15 cellular contexts compared by ENCODE assay signal in genomic region chr7:107610353-107610752, GRCh38. TPM values are rescaled to one million over a fixed set of nuclear protein-coding genes. Genes with fewer than 3 reads are reported as not detected.
DNase-seq lines count a peak whose midpoint lies in the region; ATAC-seq and TF ChIP-seq lines count a peak whose summit lies in the region.
"Had no signal": no experiment of that assay in that cellular context is flagged by ENCODE, and none has a peak within 500 bp of the region (broad histone marks: within the 10 kb centered on the region; RNA-seq: fewer than 3 reads in every experiment).

No MANE protein-coding gene starts in this region.

- H3K27ac ChIP-seq in SK-N-MC (peak overlapping the region; percentile 60), coronary artery (peak overlapping the region; percentile 38 to 64), thoracic aorta (peak overlapping the region; percentile 37 to 56)
- H3K27ac ChIP-seq: BLaER1 had no signal

- H3K4me1 ChIP-seq in thoracic aorta (ENCODE audit: control insufficient read depth in 1 of 2, low read depth in 2 of 2) = peaks cover 10 to 20% of the 10 kb centered on the region in 2 donors
- H3K4me1 ChIP-seq: BLaER1 had no signal

- no peaks in the 10 kb centered on the region for H3K9me3 ChIP-seq in SK-N-MC (ENCODE audit: low read depth, low read length)
- no peaks in the 10 kb centered on the region for H3K9me3 ChIP-seq in thoracic aorta
- H3K9me3 ChIP-seq: BLaER1 had no signal

- DNase-seq in SK-N-MC (ENCODE audit: low read depth, low spot score) (no peak), coronary artery (ENCODE audit: low spot score) (no peak), left ventricle myocardium superior (no peak), thoracic aorta (ENCODE audit: low spot score) (no peak)
- DNase-seq: CD8-positive, alpha-beta memory T cell; DND-41; GF-D8; NCI-H2227 treated with DMSO at 0.1 percent for 48 hours; NCI-H526; PC-3 had no signal

- no peak for TF ChIP-seq CTCF in coronary artery (IDR thresholded peaks at IDR 0.05)
- no peak for TF ChIP-seq CTCF in thoracic aorta (IDR thresholded peaks at IDR 0.05)

- intact Hi-C loops in left ventricle myocardium superior (cut with micrococcal nuclease) = no loop called here

- H3K36me3 ChIP-seq in SK-N-MC (ENCODE audit: insufficient read depth, low read length) (peaks cover 22% of the 10 kb centered on the region), thoracic aorta (peaks cover 20% of the 10 kb centered on the region)

- H3K9ac ChIP-seq in SK-N-MC (ENCODE audit: insufficient read length) = no peak overlapping the region
- H3K9ac ChIP-seq: BLaER1 had no signal

- ATAC-seq in left ventricle myocardium superior = peak; percentile 70
- ATAC-seq in thoracic aorta (ENCODE audit: insufficient number of reproducible peaks, low FRiP score, low read depth) = no peak
- ATAC-seq in HG02870 (IDR thresholded peaks at IDR 0.05; ENCODE audit: unreplicated experiment) = no peak
- ATAC-seq in GM19467 (IDR thresholded peaks at IDR 0.05; ENCODE audit: unreplicated experiment) = no peak
- ATAC-seq in HG03439 (IDR thresholded peaks at IDR 0.05; ENCODE audit: unreplicated experiment) = no peak
- ATAC-seq: K562, PC-3 had no signal

- no peaks in the 10 kb centered on the region for H3K27me3 ChIP-seq in thoracic aorta (replicated peaks; ENCODE audit: insufficient read depth)
- H3K27me3 ChIP-seq: BLaER1 had no signal

- H3K4me3 ChIP-seq in SK-N-MC = no peak overlapping the region
- H3K4me3 ChIP-seq in coronary artery = no peak overlapping the region
- no peak overlapping the region for H3K4me3 ChIP-seq in thoracic aorta
- H3K4me3 ChIP-seq: BLaER1, K562 had no signal

RNA-seq across cellular contexts. Expression of gene BCAP29, which starts 30.3 kb away (rescaled TPM):
- total RNA-seq in left ventricle myocardium superior (114 TPM), thoracic aorta (100 to 1,000 TPM; 141 to 271 TPM)

RNA-seq across cellular contexts. Expression of gene DUS4L, which starts 46.6 kb away (rescaled TPM):
- total RNA-seq in left ventricle myocardium superior (6.6 TPM), thoracic aorta (10 to 100 TPM in 1 of 2 donors, 1 to 10 TPM in 1; 4.7 to 10.3 TPM)

RNA-seq across cellular contexts. Expression of gene COG5, which starts 46.6 kb away (rescaled TPM):
- total RNA-seq in left ventricle myocardium superior = 54.0 TPM
- total RNA-seq in thoracic aorta = 10 to 100 TPM; 52.5 to 72.4 TPM

RNA-seq across cellular contexts. Expression of gene SLC26A4, which starts 50.3 kb away (rescaled TPM):
- total RNA-seq in left ventricle myocardium superior (0.40 TPM), thoracic aorta (1 to 10 TPM in 1 of 2 donors, under 1 TPM in 1; 0.81 to 1.5 TPM)
- total RNA-seq: PC-3 had no signal
